16 cellular contexts compared by ENCODE assay signal in genomic region chr20:36726168-36726567, GRCh38. TPM values are rescaled to one million over a fixed set of nuclear protein-coding genes. Genes with fewer than 3 reads are reported as not detected.
DNase-seq lines count a peak whose midpoint lies in the region; ATAC-seq and TF ChIP-seq lines count a peak whose summit lies in the region.
"Had no signal": no experiment of that assay in that cellular context is flagged by ENCODE, and none has a peak within 500 bp of the region (broad histone marks: within the 10 kb centered on the region; RNA-seq: fewer than 3 reads in every experiment).

No MANE protein-coding gene starts in this region.

- in situ Hi-C loops in KBM-7 (cut with MboI; ENCODE audit: low pct_unique_long_range_greater_than_20kb, low sequenced_read_pairs) = no loop called here

- H3K9me3 ChIP-seq in right atrium auricular region (no peaks in the 10 kb centered on the region), T-helper 17 cell (ENCODE audit: control insufficient read depth, low read length, poor library complexity, severe bottlenecking) (no peaks in the 10 kb centered on the region), gastroesophageal sphincter (no peaks in the 10 kb centered on the region)

- H3K27me3 ChIP-seq in right atrium auricular region (no peaks in the 10 kb centered on the region), gastroesophageal sphincter (no peaks in the 10 kb centered on the region)

- ATAC-seq in Right ventricle myocardium inferior (peak; percentile 63), T-helper 17 cell (no peak), gastroesophageal sphincter (no peak), HG02571 (IDR thresholded peaks at IDR 0.05; ENCODE audit: unreplicated experiment) (no peak)

- H3K36me3 ChIP-seq in right atrium auricular region (peaks cover 3% of the 10 kb centered on the region), gastroesophageal sphincter (peaks cover 0 to 4% of the 10 kb centered on the region in 2 donors)

- no peak overlapping the region for H3K4me3 Mint-ChIP-seq in T-helper 17 cell

- no peak for TF ChIP-seq POLR2A in gastroesophageal sphincter (IDR thresholded peaks at IDR 0.05)

- intact Hi-C loops in Right ventricle myocardium inferior (cut with DNase I) = no loop called here

- no peak overlapping the region for H3K27ac ChIP-seq in right atrium auricular region
- H3K27ac ChIP-seq in gastroesophageal sphincter = no peak overlapping the region
- H3K27ac ChIP-seq: C4-2B had no signal

- peaks cover 10% of the 10 kb centered on the region for H3K4me1 Mint-ChIP-seq in T-helper 17 cell

- H3K27me3 Mint-ChIP-seq in T-helper 17 cell = no peaks in the 10 kb centered on the region

- DNase-seq in Right ventricle myocardium inferior (ENCODE audit: missing footprints) = no peak
- no peak for DNase-seq in right atrium auricular region (ENCODE audit: low spot score)
- no peak for DNase-seq in T-helper 17 cell
- peak; percentile 13 for DNase-seq in fibroblast of the aortic adventitia (ENCODE audit: low read depth)
- no peak for DNase-seq in mucosa of gallbladder (ENCODE audit: low spot score)
- no peak for DNase-seq in KBM-7
- DNase-seq: COR-L47, DMS53, GDM1, NCI-H1436, NCI-H2081, NCI-H510A treated with DMSO at 0.1 percent for 48 hours, SIG-M5 had no signal

- H3K36me3 Mint-ChIP-seq in T-helper 17 cell (ENCODE audit: low read depth) = peaks cover 4% of the 10 kb centered on the region

- H3K4me1 ChIP-seq in right atrium auricular region (no peaks in the 10 kb centered on the region), gastroesophageal sphincter (no peaks in the 10 kb centered on the region)

- H3K4me3 ChIP-seq in right atrium auricular region (no peak overlapping the region), fibroblast of the aortic adventitia (ENCODE audit: low read depth, low read length) (no peak overlapping the region), gastroesophageal sphincter (no peak overlapping the region)

- no peak for TF ChIP-seq CTCF in right atrium auricular region (IDR thresholded peaks at IDR 0.05)
- TF ChIP-seq CTCF in fibroblast of the aortic adventitia (IDR thresholded peaks at IDR 0.05; ENCODE audit: insufficient read depth, low read length) = no peak
- no peak for TF ChIP-seq CTCF in gastroesophageal sphincter (IDR thresholded peaks at IDR 0.05)

- 92 to 95% methylated on average over 3 of the region's 3 CpGs for WGBS in gastroesophageal sphincter (ENCODE audit: low coverage in 1 of 2), 2 donors

- peak overlapping the region; percentile 21 for H3K27ac Mint-ChIP-seq in T-helper 17 cell

- no peak for TF ChIP-seq EP300 in gastroesophageal sphincter (IDR thresholded peaks at IDR 0.05)

RNA-seq across cellular contexts. Expression of gene NDRG3, which starts 19.7 kb away (rescaled TPM):
- total RNA-seq in Right ventricle myocardium inferior (27.9 TPM), right atrium auricular region (10 to 100 TPM; 19.7 to 33.9 TPM), T-helper 17 cell (10 to 100 TPM; 25.5 to 26.0 TPM), fibroblast of the aortic adventitia (ENCODE audit: low replicate concordance) (15.3 and 23.1 TPM in 2 replicates), mucosa of gallbladder (27.7 TPM), gastroesophageal sphincter (10 to 100 TPM; 13.3 to 37.1 (median 26.0) TPM)

RNA-seq across cellular contexts. Expression of gene DSN1, which starts 47.4 kb away (rescaled TPM):
- total RNA-seq in Right ventricle myocardium inferior (4.4 TPM), right atrium auricular region (1 to 10 TPM; 3.1 to 6.3 TPM), T-helper 17 cell (1 to 10 TPM; 9.0 to 9.7 TPM), fibroblast of the aortic adventitia (ENCODE audit: low replicate concordance) (10.2 and 40.4 TPM in 2 replicates), mucosa of gallbladder (8.7 TPM), gastroesophageal sphincter (1 to 10 TPM; 5.1 to 8.1 (median 6.0) TPM)
